ENCODE assay signal across 19 cellular contexts in the genomic region with DNA sequence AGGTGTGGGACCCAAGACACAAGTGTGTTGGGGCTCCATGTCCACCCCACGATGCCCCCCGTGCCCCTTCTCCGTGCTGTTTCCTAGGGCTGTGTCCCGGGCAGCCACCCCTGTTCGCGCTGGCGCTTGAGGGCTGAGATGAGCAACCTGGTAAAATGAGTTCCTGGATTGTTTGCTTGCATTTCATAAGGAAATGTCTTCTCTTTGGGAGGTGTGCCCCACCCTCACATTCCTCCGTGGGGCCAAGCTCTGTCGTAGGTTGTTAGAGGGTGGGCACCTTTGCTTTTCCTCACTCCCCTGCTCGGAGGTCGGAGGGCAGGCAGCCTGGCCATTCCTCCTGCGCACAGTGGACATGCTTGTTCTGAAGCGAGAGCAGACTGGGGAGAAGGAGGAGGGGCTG.
DNase-seq lines count a peak whose midpoint lies in the region; ATAC-seq, FAIRE-seq and TF ChIP-seq lines count a peak whose summit lies in the region.
"Had no signal": no experiment of that assay in that cellular context is flagged by ENCODE, and none has a peak within 500 bp of the region (broad histone marks: within the 10 kb centered on the region; RNA-seq: fewer than 3 reads in every experiment).

No MANE protein-coding gene starts in this region.

- no peak overlapping the region for H3K4me3 Mint-ChIP-seq in T-cell
- no peak overlapping the region for H3K4me3 Mint-ChIP-seq in stimulated activated naive CD8-positive, alpha-beta T cell treated with anti-CD3 and anti-CD28 coated beads, Interleukin-15, amount 100 ng/mL, for 72 hours
- H3K4me3 Mint-ChIP-seq: HFFc6 had no signal

- DNase-seq in activated naive CD4-positive, alpha-beta T cell treated with anti-CD3 and anti-CD28 coated beads, Interleukin-2, amount 50 U/mL, for 16 hours, result peak; percentile 9
- DNase-seq in activated naive CD4-positive, alpha-beta T cell treated with anti-CD3 and anti-CD28 coated beads, Interleukin-2, amount 50 U/mL, for 72 hours (ENCODE audit: low spot score in 2 of 2), result no peak
- DNase-seq in T-cell (no peak), kidney (peak; percentile 44), COLO668 (lab: John Stamatoyannopoulos, UW; ENCODE audit: unreplicated experiment) (no peak), H4 (ENCODE audit: low spot score) (no peak), KBM-7 (no peak)
- DNase-seq in stimulated activated naive CD8-positive, alpha-beta T cell treated with anti-CD3 and anti-CD28 coated beads, Interleukin-15, amount 100 ng/mL, for 72 hours, result no peak
- DNase-seq: activated T-cell treated with anti-CD3 and anti-CD28 coated beads for 4 hours; effector memory CD4-positive, alpha-beta T cell; EL; HFFc6; Kasumi-1; NCI-H1105 treated with DMSO at 0.1 percent for 48 hours; NCI-H748 treated with DMSO at 0.1 percent for 48 hours; SJCRH30; stimulated activated CD4-positive, alpha-beta T cell treated with anti-CD3 and anti-CD28 coated beads, Interleukin-4, amount 100 ng/mL, for 1 hour; T-helper 9 cell had no signal

- H3K4me3 ChIP-seq in kidney (ENCODE audit: low read length in 2 of 2), result no peak overlapping the region
- H3K4me3 ChIP-seq: ascending aorta, SJCRH30 had no signal

- intact Hi-C loops in kidney (cut with DNase I), result no loop called here

- in situ Hi-C loops in KBM-7 (cut with MboI; ENCODE audit: low pct_unique_long_range_greater_than_20kb, low sequenced_read_pairs), result no loop called here

- H3K36me3 ChIP-seq in kidney (ENCODE audit: control insufficient read depth in 1 of 2, insufficient read depth in 2 of 2, low read length in 2 of 2), result peaks cover 4% of the 10 kb centered on the region in 2 donors

- H3K27ac ChIP-seq in kidney (ENCODE audit: low read depth in 2 of 2, low read length in 2 of 2), result no peak overlapping the region
- H3K27ac ChIP-seq: ascending aorta, SJCRH30 had no signal

- H3K9ac ChIP-seq in kidney (ENCODE audit: low read length in 2 of 2), result no peak overlapping the region

- ATAC-seq in activated naive CD4-positive, alpha-beta T cell treated with anti-CD3 and anti-CD28 coated beads, Interleukin-2, amount 50 U/mL, for 72 hours, result no peak
- no peak for ATAC-seq in T-cell (replicated peaks in 1 of 4)
- no peak for ATAC-seq in stimulated activated naive CD8-positive, alpha-beta T cell treated with anti-CD3 and anti-CD28 coated beads, Interleukin-15, amount 100 ng/mL, for 72 hours

- H3K9me3 ChIP-seq in kidney (ENCODE audit: control insufficient read depth in 1 of 2, low read length in 2 of 2), result no peaks in the 10 kb centered on the region
- H3K9me3 ChIP-seq: ascending aorta, SJCRH30 had no signal

- FAIRE-seq in kidney (lab: Jason Lieb, UNC), result no peak

- H3K9me3 Mint-ChIP-seq in activated naive CD4-positive, alpha-beta T cell treated with anti-CD3 and anti-CD28 coated beads, Interleukin-2, amount 50 U/mL, for 72 hours, result no peaks in the 10 kb centered on the region
- no peaks in the 10 kb centered on the region for H3K9me3 Mint-ChIP-seq in T-cell
- H3K9me3 Mint-ChIP-seq in stimulated activated naive CD8-positive, alpha-beta T cell treated with anti-CD3 and anti-CD28 coated beads, Interleukin-15, amount 100 ng/mL, for 72 hours, result no peaks in the 10 kb centered on the region
- H3K9me3 Mint-ChIP-seq: HFFc6 had no signal

- no peaks in the 10 kb centered on the region for H3K4me1 ChIP-seq in kidney (ENCODE audit: control insufficient read depth in 1 of 2, insufficient read depth in 1 of 2, low read depth in 1 of 2, low read length in 2 of 2)
- H3K4me1 ChIP-seq: ascending aorta, SJCRH30 had no signal

- POLR2A ChIA-PET in T-cell (lab: Charles Lee), result no interaction called here

- peak overlapping the region in 1 of 2 donors; percentile 93 for H3K27ac Mint-ChIP-seq in activated naive CD4-positive, alpha-beta T cell treated with anti-CD3 and anti-CD28 coated beads, Interleukin-2, amount 50 U/mL, for 72 hours
- peak overlapping the region; percentile 77 to 78 for H3K27ac Mint-ChIP-seq in T-cell
- peak overlapping the region; percentile 16 to 51 for H3K27ac Mint-ChIP-seq in stimulated activated naive CD8-positive, alpha-beta T cell treated with anti-CD3 and anti-CD28 coated beads, Interleukin-15, amount 100 ng/mL, for 72 hours
- H3K27ac Mint-ChIP-seq: HFFc6 had no signal

- TF ChIP-seq CTCF in kidney (IDR thresholded peaks at IDR 0.05; ENCODE audit: borderline replicate concordance, extremely low read depth, insufficient read depth), result no peak

- H3K36me3 Mint-ChIP-seq in activated naive CD4-positive, alpha-beta T cell treated with anti-CD3 and anti-CD28 coated beads, Interleukin-2, amount 50 U/mL, for 72 hours, result peaks cover 14 to 50% of the 10 kb centered on the region in 2 donors
- peaks cover 24% of the 10 kb centered on the region for H3K36me3 Mint-ChIP-seq in T-cell

- peaks cover 28 to 54% (median 33%) of the 10 kb centered on the region in 3 donors for H3K4me1 Mint-ChIP-seq in T-cell
- peaks cover 57% of the 10 kb centered on the region for H3K4me1 Mint-ChIP-seq in stimulated activated naive CD8-positive, alpha-beta T cell treated with anti-CD3 and anti-CD28 coated beads, Interleukin-15, amount 100 ng/mL, for 72 hours

- CTCF ChIA-PET in T-cell (lab: Charles Lee), result no interaction called here

- H3K27me3 Mint-ChIP-seq in T-cell, result no peaks in the 10 kb centered on the region
- H3K27me3 Mint-ChIP-seq in stimulated activated naive CD8-positive, alpha-beta T cell treated with anti-CD3 and anti-CD28 coated beads, Interleukin-15, amount 100 ng/mL, for 72 hours, result no peaks in the 10 kb centered on the region

Comparison
In these comparisons a context has a peak if more than half of its experiments do, and no peak if none do; other contexts are left out.
1. DNase-seq: peak in activated naive CD4-positive, alpha-beta T cell treated with anti-CD3 and anti-CD28 coated beads, Interleukin-2, amount 50 U/mL, for 16 hours (single experiment) and kidney (single experiment); none in activated naive CD4-positive, alpha-beta T cell treated with anti-CD3 and anti-CD28 coated beads, Interleukin-2, amount 50 U/mL, for 72 hours (0 of 2), T-cell (0 of 34), stimulated activated naive CD8-positive, alpha-beta T cell treated with anti-CD3 and anti-CD28 coated beads, Interleukin-15, amount 100 ng/mL, for 72 hours (0 of 2), COLO668 (single experiment), H4 (single experiment) and KBM-7 (single experiment).